8 cellular contexts compared by ENCODE assay signal in genomic region chr3:167691366-167691765, GRCh38. TPM values are rescaled to one million over a fixed set of nuclear protein-coding genes. Genes with fewer than 3 reads are reported as not detected.
DNase-seq lines count a peak whose midpoint lies in the region; ATAC-seq and TF ChIP-seq lines count a peak whose summit lies in the region.

No MANE protein-coding gene starts in this region.

- POLR2A ChIA-PET in CD8-positive, alpha-beta T cell (lab: Charles Lee): no interaction called here

- CTCF ChIA-PET in CD8-positive, alpha-beta T cell (lab: Charles Lee): no interaction called here

- WGBS in thyroid gland, 2 donors: 71 to 73% methylated on average over 3 of the region's 3 CpGs

- no peak overlapping the region for H3K4me3 ChIP-seq in CD8-positive, alpha-beta T cell (ENCODE audit: low read depth, low read length)
- no peak overlapping the region for H3K4me3 ChIP-seq in thyroid gland (replicated peaks in 1 of 3)

- no peak overlapping the region for H3K4me3 Mint-ChIP-seq in CD8-positive, alpha-beta T cell
- no peak overlapping the region for H3K4me3 Mint-ChIP-seq in activated T-cell treated with anti-CD3 and anti-CD28 coated beads, Interleukin-2, amount 50 U/mL, for 4 hours
- no peak overlapping the region for H3K4me3 Mint-ChIP-seq in type B pancreatic cell

- H3K9me3 Mint-ChIP-seq in CD8-positive, alpha-beta T cell: no peaks in the 10 kb centered on the region
- H3K9me3 Mint-ChIP-seq in activated T-cell treated with anti-CD3 and anti-CD28 coated beads, Interleukin-2, amount 50 U/mL, for 4 hours: no peaks in the 10 kb centered on the region
- no peaks in the 10 kb centered on the region for H3K9me3 Mint-ChIP-seq in type B pancreatic cell

- peak; percentile 95 for ATAC-seq in CD8-positive, alpha-beta T cell
- peak; percentile 100 for ATAC-seq in GM19455 (IDR thresholded peaks at IDR 0.05; ENCODE audit: unreplicated experiment)
- peak; percentile 100 for ATAC-seq in HG03442 (IDR thresholded peaks at IDR 0.05; ENCODE audit: unreplicated experiment)
- ATAC-seq in activated T-cell treated with anti-CD3 and anti-CD28 coated beads, Interleukin-2, amount 50 U/mL, for 4 hours: peak; percentile 98 to 99

- peak in 3 of 7 experiments; percentile 3 to 29 (median 11) for DNase-seq in CD8-positive, alpha-beta T cell
- no peak for DNase-seq in activated T-cell treated with anti-CD3 and anti-CD28 coated beads, Interleukin-2, amount 50 U/mL, for 4 hours
- DNase-seq in NCI-H1048 (lab: John Stamatoyannopoulos, UW) (no peak), thyroid gland (no peak), type B pancreatic cell (ENCODE audit: extremely low spot score, unreplicated experiment) (no peak)
- DNase-seq in activated CD8-positive, alpha-beta memory T cell treated with anti-CD3 and anti-CD28 coated beads for 24 hours: no peak

- no peak for TF ChIP-seq POLR2A in thyroid gland (IDR thresholded peaks at IDR 0.05)

- H3K27me3 ChIP-seq in CD8-positive, alpha-beta T cell (ENCODE audit: insufficient read depth, low read length): no peaks in the 10 kb centered on the region
- H3K27me3 ChIP-seq in thyroid gland: no peaks in the 10 kb centered on the region

- peak overlapping the region; percentile 69 for H3K27ac Mint-ChIP-seq in CD8-positive, alpha-beta T cell
- H3K27ac Mint-ChIP-seq in type B pancreatic cell: no peak overlapping the region

- H3K9me3 ChIP-seq in CD8-positive, alpha-beta T cell (ENCODE audit: low read length): no peaks in the 10 kb centered on the region
- H3K9me3 ChIP-seq in thyroid gland: no peaks in the 10 kb centered on the region

- TF ChIP-seq CTCF in CD8-positive, alpha-beta T cell (IDR thresholded peaks at IDR 0.05): no peak
- TF ChIP-seq CTCF in thyroid gland (IDR thresholded peaks at IDR 0.05) (no peak), type B pancreatic cell (conservative IDR thresholded peaks at IDR 0.05) (no peak)

- peaks cover 65% of the 10 kb centered on the region for H3K36me3 Mint-ChIP-seq in CD8-positive, alpha-beta T cell
- H3K36me3 Mint-ChIP-seq in activated T-cell treated with anti-CD3 and anti-CD28 coated beads, Interleukin-2, amount 50 U/mL, for 4 hours (ENCODE audit: insufficient read depth): peaks cover 34% of the 10 kb centered on the region
- H3K36me3 Mint-ChIP-seq in type B pancreatic cell: peaks cover 13% of the 10 kb centered on the region

- intact Hi-C loops in CD8-positive, alpha-beta T cell (cut with DNase I, micrococcal nuclease): no loop called here
- intact Hi-C loops in thyroid gland (cut with DNase I): no loop called here

- H3K27me3 Mint-ChIP-seq in CD8-positive, alpha-beta T cell (ENCODE audit: low read depth): no peaks in the 10 kb centered on the region
- H3K27me3 Mint-ChIP-seq in activated T-cell treated with anti-CD3 and anti-CD28 coated beads, Interleukin-2, amount 50 U/mL, for 4 hours (ENCODE audit: low read depth): no peaks in the 10 kb centered on the region
- no peaks in the 10 kb centered on the region for H3K27me3 Mint-ChIP-seq in type B pancreatic cell

- peaks cover 12% of the 10 kb centered on the region for H3K36me3 ChIP-seq in CD8-positive, alpha-beta T cell (ENCODE audit: insufficient read depth, low read length)
- H3K36me3 ChIP-seq in thyroid gland: peaks cover 0 to 10% of the 10 kb centered on the region in 2 donors

- H3K4me1 ChIP-seq in CD8-positive, alpha-beta T cell (ENCODE audit: insufficient read depth, low read length): peaks cover 11% of the 10 kb centered on the region
- H3K4me1 ChIP-seq in thyroid gland: no peaks in the 10 kb centered on the region

- H3K4me1 Mint-ChIP-seq in CD8-positive, alpha-beta T cell (ENCODE audit: low read depth): peaks cover 23% of the 10 kb centered on the region
- peaks cover 27% of the 10 kb centered on the region for H3K4me1 Mint-ChIP-seq in activated T-cell treated with anti-CD3 and anti-CD28 coated beads, Interleukin-2, amount 50 U/mL, for 4 hours (ENCODE audit: low read depth)
- no peaks in the 10 kb centered on the region for H3K4me1 Mint-ChIP-seq in type B pancreatic cell (ENCODE audit: unreplicated experiment)

- H3K27ac ChIP-seq in CD8-positive, alpha-beta T cell (ENCODE audit: low read depth, low read length): peak overlapping the region; percentile 9
- H3K27ac ChIP-seq in thyroid gland: no peak overlapping the region

RNA-seq across cellular contexts. Expression of gene WDR49, which starts 37.6 kb away (rescaled TPM):
- not detected for total RNA-seq in CD8-positive, alpha-beta T cell
- total RNA-seq in activated T-cell treated with anti-CD3 and anti-CD28 coated beads, Interleukin-2, amount 50 U/mL, for 4 hours: under 1 TPM in 2 of 3 donors, not detected in 1; 0.15 to 0.16 TPM
- total RNA-seq in thyroid gland: 1 to 10 TPM in 3 of 4 donors, under 1 TPM in 1; 0.56 to 2.2 (median 1.6) TPM
- total RNA-seq in type B pancreatic cell (ENCODE audit: low replicate concordance): 0.48 and 1.2 TPM in 2 replicates

RNA-seq across cellular contexts. Expression of gene PDCD10, which starts 43.3 kb away (rescaled TPM):
- total RNA-seq in CD8-positive, alpha-beta T cell: 10 to 100 TPM; 24.7 to 27.6 TPM
- 10 to 100 TPM; 68.2 to 69.5 (median 68.4) TPM for total RNA-seq in activated T-cell treated with anti-CD3 and anti-CD28 coated beads, Interleukin-2, amount 50 U/mL, for 4 hours
- 10 to 100 TPM; 56.7 to 80.8 (median 76.9) TPM for total RNA-seq in thyroid gland
- 43.3 and 58.9 TPM in 2 replicates for total RNA-seq in type B pancreatic cell (ENCODE audit: low replicate concordance)

RNA-seq across cellular contexts. Expression of gene SERPINI1, which starts 44.2 kb away (rescaled TPM):
- total RNA-seq in CD8-positive, alpha-beta T cell: under 1 TPM; 0.16 to 0.25 TPM
- 1 to 10 TPM in 1 of 3 donors, under 1 TPM in 2; 0.63 to 1.4 (median 0.94) TPM for total RNA-seq in activated T-cell treated with anti-CD3 and anti-CD28 coated beads, Interleukin-2, amount 50 U/mL, for 4 hours
- 1 to 10 TPM; 3.1 to 4.0 (median 3.5) TPM for total RNA-seq in thyroid gland
- total RNA-seq in type B pancreatic cell (ENCODE audit: low replicate concordance): 27.2 and 33.8 TPM in 2 replicates
